ENCODE assay signal across 8 cellular contexts in the genomic region with DNA sequence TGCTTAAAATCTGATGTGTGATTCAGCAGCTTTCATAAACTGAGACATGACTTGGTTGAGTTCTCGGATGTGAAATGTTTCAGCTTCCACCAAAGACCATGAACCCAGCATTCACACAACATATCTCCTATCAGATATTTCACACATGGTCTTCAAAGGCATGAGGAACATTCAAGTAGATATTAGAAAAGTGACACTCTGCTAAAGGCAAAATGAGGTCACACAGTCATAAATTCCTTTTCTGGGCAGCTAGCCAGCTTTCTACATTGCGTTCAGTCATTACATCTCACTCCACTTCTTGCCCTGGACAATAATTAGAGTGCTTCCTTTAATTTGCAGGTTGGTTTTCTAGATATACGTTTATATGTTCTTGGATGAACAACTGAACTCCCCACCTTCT.
DNase-seq lines count a peak whose midpoint lies in the region; ATAC-seq and TF ChIP-seq lines count a peak whose summit lies in the region.

No MANE protein-coding gene starts in this region.

- H3K4ac ChIP-seq in H9 (ENCODE audit: low read depth, low read length) = no peak overlapping the region

- TF ChIP-seq CTCF in PC-9 (conservative IDR thresholded peaks at IDR 0.05) = no peak
- TF ChIP-seq CTCF in H9 (conservative IDR thresholded peaks at IDR 0.05) = no peak

- H3K27me3 Mint-ChIP-seq in H9 (ENCODE audit: low read depth) = no peaks in the 10 kb centered on the region

- no peak overlapping the region for H2BK20ac ChIP-seq in H9 (ENCODE audit: low read depth, low read length, poor library complexity, severe bottlenecking)

- H3K9me2 ChIP-seq in PC-9 (ENCODE audit: insufficient read depth) = no peaks in the 10 kb centered on the region

- H3K9ac ChIP-seq in H9 (ENCODE audit: extremely low read depth, insufficient read length, low read length) = no peak overlapping the region

- H3K18ac ChIP-seq in H9 (ENCODE audit: insufficient read length, low read depth, low read length) = no peak overlapping the region

- no peak overlapping the region for H3K27ac Mint-ChIP-seq in H9

- H3K27ac ChIP-seq in PC-9 (peak overlapping the region; percentile 97), H9 (ENCODE audit: insufficient read length, low read depth, low read length) (no peak overlapping the region)

- in situ Hi-C loops in ACHN (cut with HindIII; ENCODE audit: low pct_ligation_motif_present, low pct_unique_long_range_greater_than_20kb, low sequenced_read_pairs) = no loop called here

- peaks cover 29% of the 10 kb centered on the region for H3K79me2 ChIP-seq in PC-9 (ENCODE audit: low read depth)
- no peaks in the 10 kb centered on the region for H3K79me2 ChIP-seq in H9 (ENCODE audit: insufficient read depth, low read length)

- BruUV-seq in PC-9 (replicated peaks; lab: Mats Ljungman, UMichigan) = no TSS peak

- no peak overlapping the region for H2BK12ac ChIP-seq in H9 (ENCODE audit: insufficient read length, low read depth, low read length)

- H3K4me3 Mint-ChIP-seq in H9 = no peak overlapping the region

- no peak overlapping the region for H2BK5ac ChIP-seq in H9 (ENCODE audit: insufficient read length, low read length)

- no peaks in the 10 kb centered on the region for H3K79me1 ChIP-seq in H9 (ENCODE audit: insufficient read depth, low read depth, low read length, poor library complexity, severe bottlenecking)

- H3K4me1 ChIP-seq in PC-9 (replicated peaks; ENCODE audit: insufficient read depth) (peaks cover 73% of the 10 kb centered on the region), H9 (ENCODE audit: insufficient read depth, low read length) (no peaks in the 10 kb centered on the region)

- H3F3A ChIP-seq in PC-9 (ENCODE audit: insufficient read depth, low read depth) = peaks cover 44% of the 10 kb centered on the region

- no peak overlapping the region for H4K8ac ChIP-seq in H9 (replicated peaks; ENCODE audit: insufficient read length, low read depth, low read length)

- POLR2A ChIA-PET in PC-9 (lab: Charles Lee; ENCODE audit: unreplicated experiment) = interaction anchor here (0.7 kb wide), 1 partner anchor 9 kb away, joined by 7 read pairs; no protein-coding TSS in a partner anchor

- H3K23me2 ChIP-seq in H9 (ENCODE audit: insufficient read length, low read depth, low read length, poor library complexity, severe bottlenecking) = no peaks in the 10 kb centered on the region

- no peak overlapping the region for H4K91ac ChIP-seq in H9 (ENCODE audit: insufficient read length, low read depth, low read length)

- H4K20me1 ChIP-seq in PC-9 (ENCODE audit: insufficient read depth) = no peaks in the 10 kb centered on the region
- no peaks in the 10 kb centered on the region for H4K20me1 ChIP-seq in H9 (ENCODE audit: control insufficient read depth, insufficient read depth, insufficient read length)

- H2AK5ac ChIP-seq in H9 (ENCODE audit: insufficient read length, low read length) = no peak overlapping the region

- CTCF ChIA-PET in PC-9 (lab: Charles Lee) = no interaction called here

- H3K4me3 ChIP-seq in PC-9 = peak overlapping the region; percentile 6; the same call in 1 of the 2 replicates

- no peaks in the 10 kb centered on the region; a peak in 1 of 7 replicates for H3K36me3 Mint-ChIP-seq in H9 (ENCODE audit: insufficient read depth in 1 of 3, low read depth in 3 of 3)

- H3K56ac ChIP-seq in H9 (ENCODE audit: insufficient read length, low read depth, low read length) = no peak overlapping the region

- DNase-seq in Right ventricle myocardium superior (no peak), Right ventricle myocardium inferior (ENCODE audit: missing footprints) (no peak), PC-9 (peak; percentile 32 to 78), foreskin melanocyte (peak; percentile 51), hypothalamus (lab: John Stamatoyannopoulos, UW) (no peak), H9 (no peak), ACHN (no peak)

- H2BK120ac ChIP-seq in H9 (ENCODE audit: low read depth, low read length, poor library complexity, severe bottlenecking) = no peak overlapping the region

- H3K9me3 ChIP-seq in PC-9 (ENCODE audit: insufficient read depth, low read depth) = no peaks in the 10 kb centered on the region
- H3K9me3 ChIP-seq in H9 (ENCODE audit: control insufficient read depth, low read depth, low read length) = no peaks in the 10 kb centered on the region

- H4K5ac ChIP-seq in H9 (ENCODE audit: insufficient read length, low read depth, low read length) = no peak overlapping the region

- ATAC-seq in Right ventricle myocardium superior (ENCODE audit: poor library complexity) = peak; percentile 59
- ATAC-seq in Right ventricle myocardium inferior = no peak
- ATAC-seq in HG02588 (IDR thresholded peaks at IDR 0.05; ENCODE audit: unreplicated experiment) = no peak

- no CpG with 5 or more reads among the region's 3 CpGs for WGBS in H9 (ENCODE audit: extremely low coverage, insufficient read length, low lambda C conversion rate)

- no peak overlapping the region for H2BK15ac ChIP-seq in H9 (ENCODE audit: low read depth, low read length)

- H3K9me3 Mint-ChIP-seq in H9 = no peaks in the 10 kb centered on the region

- H3K23ac ChIP-seq in H9 (ENCODE audit: insufficient read length, low read depth, low read length) = no peak overlapping the region

- peak overlapping the region; percentile 77 for H3K4me2 ChIP-seq in PC-9
- H3K4me2 ChIP-seq in H9 (ENCODE audit: insufficient read depth, insufficient read length, low read length) = no peak overlapping the region

- no peak overlapping the region for H3T11ph ChIP-seq in H9 (ENCODE audit: low read length)

- H3K27me3 ChIP-seq in PC-9 (ENCODE audit: insufficient read depth, low read depth) (no peaks in the 10 kb centered on the region), H9 (ENCODE audit: insufficient read depth, low read length) (no peaks in the 10 kb centered on the region)

- no peak overlapping the region for H2AFZ ChIP-seq in PC-9
- no peak overlapping the region for H2AFZ ChIP-seq in H9 (ENCODE audit: low read length)

- no peaks in the 10 kb centered on the region for H3K36me3 ChIP-seq in PC-9 (ENCODE audit: low read depth)

- H3K4me1 Mint-ChIP-seq in H9 = peaks cover 6 to 7% of the 10 kb centered on the region in 2 experiments

- intact Hi-C loops in Right ventricle myocardium superior (cut with DNase I) = no loop called here
- intact Hi-C loops in Right ventricle myocardium inferior (cut with DNase I) = no loop called here
- intact Hi-C loops in PC-9 (cut with micrococcal nuclease; ENCODE audit: unreplicated experiment) = loop anchor here (2.0 kb wide), 1 partner anchor 71 kb away; no protein-coding TSS in a partner anchor

- no peak overlapping the region for H3K14ac ChIP-seq in H9 (ENCODE audit: insufficient read depth, low read length)

Comparison
In these comparisons a context has a peak if more than half of its experiments do, and no peak if none do; other contexts are left out.
1. DNase-seq: peak in PC-9 (2 of 2) and foreskin melanocyte (single experiment); none in Right ventricle myocardium superior (single experiment), Right ventricle myocardium inferior (single experiment), hypothalamus (0 of 51), H9 (single experiment) and ACHN (single experiment).